11 cellular contexts compared by ENCODE assay signal in genomic region chr15:84604804-84605203, GRCh38. TPM values are rescaled to one million over a fixed set of nuclear protein-coding genes. Genes with fewer than 3 reads are reported as not detected.
DNase-seq lines count a peak whose midpoint lies in the region; ATAC-seq, FAIRE-seq and TF ChIP-seq lines count a peak whose summit lies in the region.
"Had no signal": no experiment of that assay in that cellular context is flagged by ENCODE, and none has a peak within 500 bp of the region (broad histone marks: within the 10 kb centered on the region; RNA-seq: fewer than 3 reads in every experiment).

No MANE protein-coding gene starts in this region.

- no peak for TF ChIP-seq EP300 in HepG2 (IDR thresholded peaks at IDR 0.05; ENCODE audit: low read depth in 2 of 2, low read length in 2 of 2)
- TF ChIP-seq EP300 in HepG2 (CRISPR knock-in tag; IDR thresholded peaks at IDR 0.05; ENCODE audit: borderline replicate concordance): no peak
- no peak for TF ChIP-seq EP300 in neural cell (conservative IDR thresholded peaks at IDR 0.05; ENCODE audit: poor library complexity, severe bottlenecking)

- H3K4me2 ChIP-seq in HepG2 (ENCODE audit: low read depth, low read length) (0 out of 2 replicates have a peak overlapping the region, but pooled peaks have one; percentile 80), neural cell (ENCODE audit: low read length) (peak overlapping the region; percentile 8)

- no peaks in the 10 kb centered on the region for H4K20me1 ChIP-seq in HepG2 (ENCODE audit: insufficient read depth, low read length)
- peaks cover 18% of the 10 kb centered on the region for H4K20me1 ChIP-seq in neural cell (ENCODE audit: insufficient read depth)

- no peak overlapping the region for H2AFZ ChIP-seq in HepG2 (ENCODE audit: low read length)
- no peak overlapping the region for H2AFZ ChIP-seq in neural cell (ENCODE audit: low read depth, low read length)

- intact Hi-C loops in HepG2 (cut with micrococcal nuclease; ENCODE audit: unreplicated experiment) (no loop called here), right lobe of liver (cut with DNase I) (loop anchor here in 1 of 2 donors (5.0 kb wide), 1 partner anchor 272 kb away; no protein-coding TSS in a partner anchor), vagina (cut with DNase I) (loop anchor here (5.0 kb wide), 1 partner anchor 322 kb away; no protein-coding TSS in a partner anchor)

- H3K27ac ChIP-seq in HepG2 (ENCODE audit: extremely low read length, insufficient read depth, low read length) (no peak overlapping the region), right lobe of liver (peak overlapping the region in 1 of 3 donors; percentile 87), neural cell (ENCODE audit: low read length) (no peak overlapping the region), vagina (no peak overlapping the region)

- ATAC-seq in HepG2: no peak
- no peak for ATAC-seq in right lobe of liver
- ATAC-seq in stimulated activated naive CD8-positive, alpha-beta T cell treated with anti-CD3 and anti-CD28 coated beads, Interleukin-15, amount 100 ng/mL, for 72 hours: peak; percentile 57

- H3K9me3 ChIP-seq in HepG2 (ENCODE audit: low read length): no peaks in the 10 kb centered on the region
- H3K9me3 ChIP-seq in right lobe of liver: no peaks in the 10 kb centered on the region
- no peaks in the 10 kb centered on the region for H3K9me3 ChIP-seq in neural cell (ENCODE audit: low read length)
- H3K9me3 ChIP-seq in vagina: no peaks in the 10 kb centered on the region
- H3K9me3 ChIP-seq: stomach had no signal

- POLR2A ChIA-PET in HepG2 (lab: Yijun Ruan, JAX): interaction anchor here (1.2 to 7.1 kb wide), 4 partner anchors 20 to 49 kb away, joined by 5 to 94 read pairs (median 18); partner anchors contain the start of gene WDR73

- TF ChIP-seq RAD21 in HepG2 (CRISPR knock-in tag; IDR thresholded peaks at IDR 0.05): no peak
- TF ChIP-seq RAD21 in neural cell (conservative IDR thresholded peaks at IDR 0.05): no peak

- TF ChIP-seq POLR2A in HepG2 (IDR thresholded peaks at IDR 0.05; ENCODE audit: insufficient read depth in 1 of 2, low read depth in 2 of 2, low read length in 2 of 2): no peak
- no peak for TF ChIP-seq POLR2A in right lobe of liver (IDR thresholded peaks at IDR 0.05)
- no peak for TF ChIP-seq POLR2A in vagina (IDR thresholded peaks at IDR 0.05)

- peak overlapping the region; percentile 75 to 78 for H3K4me3 Mint-ChIP-seq in stimulated activated naive CD8-positive, alpha-beta T cell treated with anti-CD3 and anti-CD28 coated beads, Interleukin-15, amount 100 ng/mL, for 72 hours
- H3K4me3 Mint-ChIP-seq: neural crest cell had no signal

- H3K9me3 Mint-ChIP-seq in stimulated activated naive CD8-positive, alpha-beta T cell treated with anti-CD3 and anti-CD28 coated beads, Interleukin-15, amount 100 ng/mL, for 72 hours: no peaks in the 10 kb centered on the region
- H3K9me3 Mint-ChIP-seq: neural crest cell had no signal

- peaks cover 82% of the 10 kb centered on the region for H3K4me1 Mint-ChIP-seq in stimulated activated naive CD8-positive, alpha-beta T cell treated with anti-CD3 and anti-CD28 coated beads, Interleukin-15, amount 100 ng/mL, for 72 hours

- no peak for TF ChIP-seq CTCF in HepG2 (CRISPR knock-in tag; IDR thresholded peaks at IDR 0.05)
- no peak for TF ChIP-seq CTCF in right lobe of liver (IDR thresholded peaks at IDR 0.05)
- no peak for TF ChIP-seq CTCF in neural cell (IDR thresholded peaks at IDR 0.05; ENCODE audit: poor library complexity, severe bottlenecking)
- TF ChIP-seq CTCF in vagina (IDR thresholded peaks at IDR 0.05): no peak

- H3K36me3 ChIP-seq in HepG2 (replicated peaks in 1 of 2; ENCODE audit: control insufficient read depth in 1 of 2, insufficient read depth in 2 of 2, low read length in 2 of 2) (peaks cover 5 to 13% of the 10 kb centered on the region in 2 experiments), right lobe of liver (peaks cover 0 to 3% (median 0%) of the 10 kb centered on the region in 4 donors), neural cell (ENCODE audit: insufficient read depth, low read length) (peaks cover 7% of the 10 kb centered on the region), vagina (peaks cover 0 to 3% of the 10 kb centered on the region in 2 donors)

- H3K27me3 ChIP-seq in HepG2 (ENCODE audit: control insufficient read depth in 1 of 2, insufficient read depth in 2 of 2, low read length in 2 of 2): no peaks in the 10 kb centered on the region; a peak in 1 of 5 replicates
- H3K27me3 ChIP-seq in right lobe of liver: no peaks in the 10 kb centered on the region
- no peaks in the 10 kb centered on the region for H3K27me3 ChIP-seq in neural cell (ENCODE audit: insufficient read depth, low read depth, low read length)
- no peaks in the 10 kb centered on the region for H3K27me3 ChIP-seq in vagina
- H3K27me3 ChIP-seq: stomach had no signal

- no peaks in the 10 kb centered on the region for H3K27me3 Mint-ChIP-seq in stimulated activated naive CD8-positive, alpha-beta T cell treated with anti-CD3 and anti-CD28 coated beads, Interleukin-15, amount 100 ng/mL, for 72 hours

- DNase-seq in HepG2 (ENCODE audit: low spot score) (no peak), right lobe of liver (no peak), vagina (ENCODE audit: extremely low spot score in 2 of 2) (no peak), NCI-H69 (lab: John Stamatoyannopoulos, UW) (no peak), NCI-H1105 treated with DMSO at 0.1 percent for 48 hours (lab: John Stamatoyannopoulos, UW) (no peak)
- DNase-seq in activated T-helper 9 cell treated with anti-CD3 and anti-CD28 coated beads, Interleukin-2, amount 50 U/mL, for 16 hours (ENCODE audit: low read depth): peak; percentile 68
- peak; percentile 66 to 80 for DNase-seq in stimulated activated naive CD8-positive, alpha-beta T cell treated with anti-CD3 and anti-CD28 coated beads, Interleukin-15, amount 100 ng/mL, for 72 hours
- DNase-seq: NCI-H187, stomach had no signal

- peak overlapping the region; percentile 32 to 94 for H3K27ac Mint-ChIP-seq in stimulated activated naive CD8-positive, alpha-beta T cell treated with anti-CD3 and anti-CD28 coated beads, Interleukin-15, amount 100 ng/mL, for 72 hours

- in situ Hi-C loops in HepG2 (cut with HindIII; ENCODE audit: extremely low pct_ligation_motif_present, low pct_unique_long_range_greater_than_20kb): no loop called here

- H3K4me1 ChIP-seq in HepG2 (ENCODE audit: insufficient read depth, low read length) (peaks cover 83% of the 10 kb centered on the region), right lobe of liver (peaks cover 0 to 57% (median 15%) of the 10 kb centered on the region in 4 donors), vagina (peaks cover 14% of the 10 kb centered on the region)

- peaks cover 63% of the 10 kb centered on the region for H3K79me2 ChIP-seq in HepG2 (ENCODE audit: insufficient read depth, low read length)
- H3K79me2 ChIP-seq in neural cell (replicated peaks; ENCODE audit: insufficient read depth, low read length): peaks cover 68% of the 10 kb centered on the region

- no TSS peak for BruUV-seq in HepG2 (replicated peaks; lab: Mats Ljungman, UMichigan)

- 98% methylated on average over 14 of the region's 14 CpGs for WGBS in HepG2 (ENCODE audit: low lambda C conversion rate)
- WGBS in right lobe of liver (ENCODE audit: insufficient coverage, low coverage, low lambda C conversion rate, missing lambda C conversion rate): 87% methylated on average over 14 of the region's 14 CpGs

- no peak for FAIRE-seq in HepG2 (lab: Jason Lieb, UNC)

- CTCF ChIA-PET in HepG2 (lab: Yijun Ruan, JAX; ENCODE audit: low intra/inter-chr PET ratio, low total read pairs): no interaction called here

- H3K4me3 ChIP-seq in HepG2 (replicated peaks in 1 of 3; ENCODE audit: insufficient read depth in 1 of 3, low read depth in 2 of 3, low read length in 3 of 3) (no peak overlapping the region), right lobe of liver (no peak overlapping the region), neural cell (ENCODE audit: low read length) (peak overlapping the region; percentile 71), vagina (no peak overlapping the region)
- H3K4me3 ChIP-seq: stomach had no signal

- H3K9ac ChIP-seq in HepG2 (ENCODE audit: insufficient read depth, low read depth, low read length) (no peak overlapping the region), neural cell (ENCODE audit: low read length) (no peak overlapping the region)

- H3K9me2 ChIP-seq in neural cell (ENCODE audit: insufficient read depth, low read length): no peaks in the 10 kb centered on the region

- H3F3A ChIP-seq in neural cell (ENCODE audit: insufficient read depth, low read length, poor library complexity, severe bottlenecking): no peaks in the 10 kb centered on the region

RNA-seq across cellular contexts. Expression of gene ZSCAN2, which starts 4.0 kb away (rescaled TPM):
- total RNA-seq in HepG2 (2016; rRNA removed; fragmentation: Illumina TruSeq; extraction: Trizol) (21.5 and 23.7 TPM in 2 replicates), right lobe of liver (1 to 10 TPM; 4.5 to 8.7 (median 6.8) TPM), vagina (7.9 TPM)
- total RNA-seq in HepG2 (2016; cell fraction: cytosol; rRNA removed; fragmentation: Illumina TruSeq; extraction: Trizol; ENCODE audit: low read depth): 5.3 and 7.3 TPM in 2 replicates
- total RNA-seq in HepG2 (2016; cell fraction: insoluble cytoplasmic fraction; rRNA removed; fragmentation: Illumina TruSeq; extraction: Trizol): 24.0 and 25.1 TPM in 2 replicates
- total RNA-seq in HepG2 (2016; cell fraction: membrane; rRNA removed; fragmentation: Illumina TruSeq; extraction: Trizol): 11.5 and 12.3 TPM in 2 replicates
- total RNA-seq in HepG2 (2016; cell fraction: nucleus; rRNA removed; fragmentation: Illumina TruSeq; extraction: Trizol): 14.5 and 18.1 TPM in 2 replicates
- polyA plus RNA-seq in HepG2 (2011; rRNA removed) (10.9 and 11.4 TPM in 2 replicates), neural cell (29.9 and 55.6 TPM in 2 replicates)
- 8.2 and 10.4 TPM in 2 replicates for polyA plus RNA-seq in HepG2 (2011; cell fraction: cytosol; rRNA removed)
- polyA plus RNA-seq in HepG2 (2011; cell fraction: nucleus; rRNA removed): 9.0 and 10.7 TPM in 2 replicates
- polyA plus RNA-seq in HepG2 (2012): 7.4 and 9.0 TPM in 2 replicates
- 6.4 and 6.7 TPM in 2 replicates for polyA plus RNA-seq in HepG2 (2016; cell fraction: cytosol; fragmentation: Illumina TruSeq; extraction: Trizol; ENCODE audit: low read depth)
- 20.5 and 21.3 TPM in 2 replicates for polyA plus RNA-seq in HepG2 (2016; cell fraction: insoluble cytoplasmic fraction; fragmentation: Illumina TruSeq; extraction: Trizol; ENCODE audit: low read depth)
- 8.9 and 9.9 TPM in 2 replicates for polyA plus RNA-seq in HepG2 (2016; cell fraction: membrane; fragmentation: Illumina TruSeq; extraction: Trizol; ENCODE audit: low read depth)
- polyA plus RNA-seq in HepG2 (2016; cell fraction: nucleus; fragmentation: Illumina TruSeq; extraction: Trizol; ENCODE audit: insufficient read depth, low read depth): 22.1 and 26.1 TPM in 2 replicates
- polyA minus RNA-seq in HepG2 (2011; rRNA and poly(A)+ RNA removed; ENCODE audit: low replicate concordance): 5.9 and 16.0 TPM in 2 replicates
- 6.9 and 8.2 TPM in 2 replicates for polyA minus RNA-seq in HepG2 (2011; cell fraction: cytosol; rRNA and poly(A)+ RNA removed)
- 16.1 and 23.2 TPM in 2 replicates for polyA minus RNA-seq in HepG2 (2011; cell fraction: nucleus; rRNA and poly(A)+ RNA removed)
- 77.4 and 83.8 TPM in 2 replicates for polyA minus RNA-seq in neural cell

RNA-seq across cellular contexts. Expression of gene WDR73, which starts 49.3 kb away (rescaled TPM):
- 32.5 and 35.5 TPM in 2 replicates for total RNA-seq in HepG2 (2016; rRNA removed; fragmentation: Illumina TruSeq; extraction: Trizol)
- total RNA-seq in HepG2 (2016; cell fraction: cytosol; rRNA removed; fragmentation: Illumina TruSeq; extraction: Trizol; ENCODE audit: low read depth): 10.8 and 11.7 TPM in 2 replicates
- 32.6 and 33.3 TPM in 2 replicates for total RNA-seq in HepG2 (2016; cell fraction: insoluble cytoplasmic fraction; rRNA removed; fragmentation: Illumina TruSeq; extraction: Trizol)
- 18.7 and 20.1 TPM in 2 replicates for total RNA-seq in HepG2 (2016; cell fraction: membrane; rRNA removed; fragmentation: Illumina TruSeq; extraction: Trizol)
- total RNA-seq in HepG2 (2016; cell fraction: nucleus; rRNA removed; fragmentation: Illumina TruSeq; extraction: Trizol): 31.9 and 35.3 TPM in 2 replicates
- 20.0 and 21.9 TPM in 2 replicates for polyA plus RNA-seq in HepG2 (2011; rRNA removed)
- polyA plus RNA-seq in HepG2 (2011; cell fraction: cytosol; rRNA removed): 10.8 and 12.7 TPM in 2 replicates
- polyA plus RNA-seq in HepG2 (2011; cell fraction: nucleus; rRNA removed): 45.9 and 52.5 TPM in 2 replicates
- polyA plus RNA-seq in HepG2 (2012): 14.1 and 15.5 TPM in 2 replicates
- 7.3 and 8.1 TPM in 2 replicates for polyA plus RNA-seq in HepG2 (2016; cell fraction: cytosol; fragmentation: Illumina TruSeq; extraction: Trizol; ENCODE audit: low read depth)
- 24.7 and 25.3 TPM in 2 replicates for polyA plus RNA-seq in HepG2 (2016; cell fraction: insoluble cytoplasmic fraction; fragmentation: Illumina TruSeq; extraction: Trizol; ENCODE audit: low read depth)
- polyA plus RNA-seq in HepG2 (2016; cell fraction: membrane; fragmentation: Illumina TruSeq; extraction: Trizol; ENCODE audit: low read depth): 13.1 and 14.1 TPM in 2 replicates
- polyA plus RNA-seq in HepG2 (2016; cell fraction: nucleus; fragmentation: Illumina TruSeq; extraction: Trizol; ENCODE audit: insufficient read depth, low read depth): 60.7 and 63.6 TPM in 2 replicates
- polyA minus RNA-seq in HepG2 (2011; rRNA and poly(A)+ RNA removed; ENCODE audit: low replicate concordance): 23.7 and 63.4 TPM in 2 replicates
- 4.2 and 5.5 TPM in 2 replicates for polyA minus RNA-seq in HepG2 (2011; cell fraction: cytosol; rRNA and poly(A)+ RNA removed)
- 27.8 and 29.0 TPM in 2 replicates for polyA minus RNA-seq in HepG2 (2011; cell fraction: nucleus; rRNA and poly(A)+ RNA removed)
- 10 to 100 TPM in 1 of 6 experiments, 1 to 10 TPM in 5; 6.3 to 11.1 (median 8.1) TPM for total RNA-seq in right lobe of liver
- polyA plus RNA-seq in neural cell: 75.4 and 103 TPM in 2 replicates
- polyA minus RNA-seq in neural cell: 54.5 and 59.0 TPM in 2 replicates
- total RNA-seq in vagina: 24.1 TPM

RNA-seq across cellular contexts. Expression of gene NMB, which starts 53.2 kb away (rescaled TPM):
- total RNA-seq in HepG2 (2016; rRNA removed; fragmentation: Illumina TruSeq; extraction: Trizol): 15.5 and 25.4 TPM in 2 replicates
- 88.1 and 117 TPM in 2 replicates for total RNA-seq in HepG2 (2016; cell fraction: cytosol; rRNA removed; fragmentation: Illumina TruSeq; extraction: Trizol; ENCODE audit: low read depth)
- total RNA-seq in HepG2 (2016; cell fraction: insoluble cytoplasmic fraction; rRNA removed; fragmentation: Illumina TruSeq; extraction: Trizol): 16.2 and 26.0 TPM in 2 replicates
- 60.2 and 72.6 TPM in 2 replicates for total RNA-seq in HepG2 (2016; cell fraction: membrane; rRNA removed; fragmentation: Illumina TruSeq; extraction: Trizol)
- total RNA-seq in HepG2 (2016; cell fraction: nucleus; rRNA removed; fragmentation: Illumina TruSeq; extraction: Trizol): 10.9 and 13.4 TPM in 2 replicates
- polyA plus RNA-seq in HepG2 (2011; rRNA removed): 10.4 and 11.4 TPM in 2 replicates
- polyA plus RNA-seq in HepG2 (2011; cell fraction: cytosol; rRNA removed): 5.0 and 11.2 TPM in 2 replicates
- 4.2 and 5.7 TPM in 2 replicates for polyA plus RNA-seq in HepG2 (2011; cell fraction: nucleus; rRNA removed)
- 5.3 and 6.5 TPM in 2 replicates for polyA plus RNA-seq in HepG2 (2012)
- 114 and 137 TPM in 2 replicates for polyA plus RNA-seq in HepG2 (2016; cell fraction: cytosol; fragmentation: Illumina TruSeq; extraction: Trizol; ENCODE audit: low read depth)
- polyA plus RNA-seq in HepG2 (2016; cell fraction: insoluble cytoplasmic fraction; fragmentation: Illumina TruSeq; extraction: Trizol; ENCODE audit: low read depth): 13.5 and 14.0 TPM in 2 replicates
- 57.5 and 62.3 TPM in 2 replicates for polyA plus RNA-seq in HepG2 (2016; cell fraction: membrane; fragmentation: Illumina TruSeq; extraction: Trizol; ENCODE audit: low read depth)
- 20.7 and 22.2 TPM in 2 replicates for polyA plus RNA-seq in HepG2 (2016; cell fraction: nucleus; fragmentation: Illumina TruSeq; extraction: Trizol; ENCODE audit: insufficient read depth, low read depth)
- 3.7 TPM in 1 of 2 replicates, not detected in the other for polyA minus RNA-seq in HepG2 (2011; rRNA and poly(A)+ RNA removed; ENCODE audit: low replicate concordance)
- polyA minus RNA-seq in HepG2 (2011; cell fraction: cytosol; rRNA and poly(A)+ RNA removed): 1.3 and 2.9 TPM in 2 replicates
- polyA minus RNA-seq in HepG2 (2011; cell fraction: nucleus; rRNA and poly(A)+ RNA removed): 1.1 and 1.2 TPM in 2 replicates
- total RNA-seq in right lobe of liver: 1 to 10 TPM in 4 of 6 experiments, under 1 TPM in 2; 0.76 to 3.8 (median 1.7) TPM
- polyA plus RNA-seq in neural cell: 3.0 and 4.7 TPM in 2 replicates
- not detected in 2 replicates for polyA minus RNA-seq in neural cell
- total RNA-seq in vagina: 12.3 TPM

Comparison
In these comparisons a context has a peak if more than half of its experiments do, and no peak if none do; other contexts are left out.
1. DNase-seq: peak in activated T-helper 9 cell treated with anti-CD3 and anti-CD28 coated beads, Interleukin-2, amount 50 U/mL, for 16 hours (single experiment) and stimulated activated naive CD8-positive, alpha-beta T cell treated with anti-CD3 and anti-CD28 coated beads, Interleukin-15, amount 100 ng/mL, for 72 hours (2 of 2); none in HepG2 (single experiment), right lobe of liver (0 of 3), vagina (0 of 2), NCI-H69 (single experiment) and NCI-H1105 treated with DMSO at 0.1 percent for 48 hours (single experiment).